ENCODE assay signal across 8 cellular contexts in the genomic region with DNA sequence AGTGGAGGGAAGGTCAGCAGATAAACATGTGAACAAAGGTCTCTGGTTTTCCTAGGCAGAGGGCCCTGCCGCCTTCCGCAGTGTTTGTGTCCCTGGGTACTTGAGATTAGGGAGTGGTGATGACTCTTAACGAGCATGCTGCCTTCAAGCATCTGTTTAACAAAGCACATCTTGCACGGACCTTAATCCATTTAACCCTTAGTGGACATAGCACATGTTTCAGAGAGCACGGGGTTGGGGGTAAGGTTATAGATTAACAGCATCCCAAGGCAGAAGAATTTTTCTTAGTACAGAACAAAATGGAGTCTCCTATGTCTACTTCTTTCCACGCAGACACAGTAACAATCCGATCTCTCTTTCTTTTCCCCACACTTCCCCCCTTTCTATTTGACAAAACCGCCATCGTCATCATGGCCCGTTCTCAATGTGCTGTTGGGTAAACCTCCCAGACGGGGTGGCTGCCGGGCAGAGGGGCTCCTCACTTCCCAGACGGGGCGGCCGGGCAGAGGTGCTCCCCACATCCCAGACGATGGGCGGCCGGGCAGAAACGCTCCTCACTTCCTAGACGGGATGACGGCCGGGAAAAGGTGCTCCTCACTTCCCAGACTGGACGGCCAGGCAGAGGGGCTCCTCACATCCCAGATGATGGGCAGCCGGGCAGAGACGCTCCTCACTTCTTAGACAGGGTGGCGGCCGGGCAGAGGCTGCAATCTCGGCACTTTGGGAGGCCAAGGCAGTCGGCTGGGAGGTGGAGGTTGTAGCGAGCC. TPM values are rescaled to one million over a fixed set of nuclear protein-coding genes. Genes with fewer than 3 reads are reported as not detected.
"Had no signal": no experiment of that assay in that cellular context is flagged by ENCODE, and none has a peak within 500 bp of the region (broad histone marks: within the 10 kb centered on the region; RNA-seq: fewer than 3 reads in every experiment).

No MANE protein-coding gene starts in this region.

RNA-seq across cellular contexts. Expression of gene ANKRD55, which starts 24.8 kb away (rescaled TPM):
- total RNA-seq: ascending aorta, cardiac muscle cell, epithelial cell of proximal tubule, esophagus mucosa, foreskin keratinocyte, gastrocnemius medialis, WTC11 had no signal
- polyA plus RNA-seq: foreskin keratinocyte, heart left ventricle had no signal
